16 cellular contexts compared by ENCODE assay signal in the genomic region with DNA sequence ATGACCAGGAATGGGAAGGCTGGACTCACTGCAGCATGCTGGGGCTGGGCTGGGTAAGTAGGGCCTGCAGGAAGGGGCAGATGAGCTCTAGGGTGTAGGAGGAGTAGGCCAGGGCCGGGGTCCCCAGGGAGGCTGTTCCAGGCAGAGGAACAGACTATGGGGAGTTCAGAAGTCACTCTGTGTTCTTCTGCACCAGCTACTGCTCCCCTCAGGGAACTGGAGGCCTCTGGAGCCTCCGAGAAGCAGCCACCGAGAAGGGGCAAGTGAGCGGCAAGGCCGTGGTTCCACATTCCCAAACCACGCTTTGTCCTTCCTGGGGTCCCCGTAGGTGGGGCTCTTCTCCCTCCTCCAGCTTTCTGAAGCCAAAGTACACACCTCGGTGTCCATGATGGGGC. TPM values are rescaled to one million over a fixed set of nuclear protein-coding genes. Genes with fewer than 3 reads are reported as not detected.
A peak's percentile ranks its signal among the peaks of the same experiment; 100 is the strongest.
DNase-seq lines count a peak whose midpoint lies in the region; ATAC-seq, FAIRE-seq and TF ChIP-seq lines count a peak whose summit lies in the region.
"Had no signal": no experiment of that assay in that cellular context is flagged by ENCODE, and none has a peak within 500 bp of the region (broad histone marks: within the 10 kb centered on the region; RNA-seq: fewer than 3 reads in every experiment).

No MANE protein-coding gene starts in this region.

- no CpG with 5 or more reads among the region's 8 CpGs for WGBS in neuronal stem cell (ENCODE audit: extremely low coverage in 2 of 2, insufficient read length in 2 of 2, insufficient replicate concordance in 1 of 2), 2 donors

- CTCF ChIA-PET in CD4-positive, alpha-beta T cell (lab: Charles Lee) = interaction anchor here (1.2 to 1.6 kb wide), 3 partner anchors 69 to 301 kb away, joined by 3 to 6 read pairs (median 3); no protein-coding TSS in a partner anchor
- CTCF ChIA-PET in GM10248 (lab: Yijun Ruan, JAX) = interaction anchor here (1.1 to 3.1 kb wide), 12 partner anchors 8 to 306 kb away, joined by 3 to 30 read pairs (median 5); no protein-coding TSS in a partner anchor
- CTCF ChIA-PET in activated CD4-positive, alpha-beta memory T cell treated with anti-CD3 and anti-CD28 coated beads, Interleukin-2, amount 10 ng/mL, durations not matched to agents 7 days and 5 days (lab: Charles Lee) = interaction anchor here (0.6 to 1.5 kb wide), 7 partner anchors 8 to 306 kb away, joined by 3 to 11 read pairs (median 4); no protein-coding TSS in a partner anchor

- H4K91ac ChIP-seq in neuronal stem cell (ENCODE audit: low read depth, low read length, poor library complexity) = no peak overlapping the region

- H3K18ac ChIP-seq in neuronal stem cell (ENCODE audit: low read length) = no peak overlapping the region

- H2BK15ac ChIP-seq in neuronal stem cell (ENCODE audit: low read length) = no peak overlapping the region

- no peak overlapping the region for H3K14ac ChIP-seq in neuronal stem cell (ENCODE audit: low read length)

- H3K4ac ChIP-seq in neuronal stem cell (ENCODE audit: low read length) = no peak overlapping the region

- no peak for ATAC-seq in CD4-positive, alpha-beta T cell (ENCODE audit: poor library complexity)
- ATAC-seq in left cardiac atrium = no peak

- H2BK12ac ChIP-seq in neuronal stem cell (ENCODE audit: low read length) = no peak overlapping the region

- no peak overlapping the region for H3K4me3 Mint-ChIP-seq in CD4-positive, alpha-beta T cell
- H3K4me3 Mint-ChIP-seq in activated CD4-positive, alpha-beta memory T cell treated with anti-CD3 and anti-CD28 coated beads, Interleukin-2, amount 10 ng/mL, durations not matched to agents 7 days and 5 days = no peak overlapping the region

- H3K9ac ChIP-seq in BLaER1 = no peak overlapping the region
- H3K9ac ChIP-seq in kidney (ENCODE audit: low read length in 2 of 2) = no peak overlapping the region
- H3K9ac ChIP-seq in neuronal stem cell (ENCODE audit: low read depth, low read length, poor library complexity) = peak overlapping the region; percentile 21
- H3K9ac ChIP-seq: GM23248 had no signal

- FAIRE-seq in kidney (lab: Jason Lieb, UNC) = no peak
- FAIRE-seq: H54 had no signal

- no peak overlapping the region for H4K8ac ChIP-seq in neuronal stem cell (ENCODE audit: low read depth, low read length)

- H3K9me3 ChIP-seq in BLaER1 (no peaks in the 10 kb centered on the region), kidney (ENCODE audit: control insufficient read depth in 1 of 2, low read length in 2 of 2) (no peaks in the 10 kb centered on the region), neuronal stem cell (replicated peaks in 1 of 2; ENCODE audit: control insufficient read depth in 2 of 2, insufficient read depth in 1 of 2, low read depth in 1 of 2, low read length in 2 of 2) (no peaks in the 10 kb centered on the region)
- H3K9me3 ChIP-seq in CD4-positive, alpha-beta T cell (ENCODE audit: control insufficient read depth, low read length) = no peaks in the 10 kb centered on the region

- H3K79me1 ChIP-seq in neuronal stem cell (ENCODE audit: low read depth, low read length) = peaks cover 2% of the 10 kb centered on the region

- H3K4me1 ChIP-seq in BLaER1 (peaks cover 49% of the 10 kb centered on the region), kidney (ENCODE audit: control insufficient read depth in 1 of 2, insufficient read depth in 1 of 2, low read depth in 1 of 2, low read length in 2 of 2) (peaks cover 0 to 3% of the 10 kb centered on the region in 2 donors), neuronal stem cell (ENCODE audit: control insufficient read depth in 2 of 2, insufficient read depth in 1 of 2, low read depth in 1 of 2, low read length in 2 of 2) (peaks cover 0 to 5% of the 10 kb centered on the region in 2 donors)

- H3K27me3 ChIP-seq in BLaER1 (no peaks in the 10 kb centered on the region), neuronal stem cell (ENCODE audit: control insufficient read depth in 3 of 3, insufficient read depth in 3 of 3, low read depth in 1 of 3, low read length in 3 of 3) (peaks cover 0 to 35% (median 0%) of the 10 kb centered on the region in 3 experiments)
- H3K27me3 ChIP-seq in CD4-positive, alpha-beta T cell (ENCODE audit: control insufficient read depth, insufficient read depth, low read length) = no peaks in the 10 kb centered on the region

- H4K20me1 ChIP-seq in BLaER1 = no peaks in the 10 kb centered on the region

- H3K36me3 Mint-ChIP-seq in CD4-positive, alpha-beta T cell (ENCODE audit: low read depth) = no peaks in the 10 kb centered on the region
- H3K36me3 Mint-ChIP-seq in activated CD4-positive, alpha-beta memory T cell treated with anti-CD3 and anti-CD28 coated beads, Interleukin-2, amount 10 ng/mL, durations not matched to agents 7 days and 5 days (ENCODE audit: low read depth) = no peaks in the 10 kb centered on the region

- peaks cover 6% of the 10 kb centered on the region for H3K4me1 Mint-ChIP-seq in CD4-positive, alpha-beta T cell (ENCODE audit: low read depth)
- peaks cover 3% of the 10 kb centered on the region for H3K4me1 Mint-ChIP-seq in activated CD4-positive, alpha-beta memory T cell treated with anti-CD3 and anti-CD28 coated beads, Interleukin-2, amount 10 ng/mL, durations not matched to agents 7 days and 5 days

- TF ChIP-seq CTCF in CD4-positive, alpha-beta T cell (IDR thresholded peaks at IDR 0.05) = no peak
- TF ChIP-seq CTCF in kidney (IDR thresholded peaks at IDR 0.05; ENCODE audit: borderline replicate concordance, extremely low read depth, insufficient read depth) = no peak
- no peak for TF ChIP-seq CTCF in GM10248 (IDR thresholded peaks at IDR 0.05; ENCODE audit: control extremely low read depth, extremely low read depth, low read depth, missing control alignments)

- intact Hi-C loops in CD4-positive, alpha-beta T cell (cut with DNase I, micrococcal nuclease) = loop anchor here (2.0 to 5.0 kb wide), 3 partner anchors 135 to 510 kb away; a partner anchor contains a TSS
- intact Hi-C loops in kidney (cut with DNase I) (loop anchor here (5.0 to 10.0 kb wide), 2 partner anchors 80 to 303 kb away; no protein-coding TSS in a partner anchor), left cardiac atrium (cut with DNase I) (loop anchor here (2.0 to 5.0 kb wide), 3 partner anchors 80 to 305 kb away; no protein-coding TSS in a partner anchor)

- no peak overlapping the region for H3K27ac ChIP-seq in BLaER1
- H3K27ac ChIP-seq in CD4-positive, alpha-beta T cell (ENCODE audit: low read depth, low read length) = no peak overlapping the region
- H3K27ac ChIP-seq in kidney (ENCODE audit: low read depth in 2 of 2, low read length in 2 of 2) = no peak overlapping the region
- H3K27ac ChIP-seq in neuronal stem cell (replicated peaks; ENCODE audit: low read length) = no peak overlapping the region
- H3K27ac ChIP-seq: C4-2B, GM23248, HL-60 had no signal

- no peak overlapping the region for H3K23ac ChIP-seq in neuronal stem cell (ENCODE audit: low read depth, low read length, poor library complexity)

- H3K4me3 ChIP-seq in BLaER1 (no peak overlapping the region), kidney (ENCODE audit: low read length in 2 of 2) (no peak overlapping the region), neuronal stem cell (ENCODE audit: low read length in 2 of 2) (no peak overlapping the region)
- H3K4me3 ChIP-seq: GM23248 had no signal

- H3K27me3 Mint-ChIP-seq in CD4-positive, alpha-beta T cell = no peaks in the 10 kb centered on the region
- H3K27me3 Mint-ChIP-seq in activated CD4-positive, alpha-beta memory T cell treated with anti-CD3 and anti-CD28 coated beads, Interleukin-2, amount 10 ng/mL, durations not matched to agents 7 days and 5 days = peaks cover 9% of the 10 kb centered on the region

- H2AFZ ChIP-seq in neuronal stem cell (ENCODE audit: low read length) = no peak overlapping the region
- H2AFZ ChIP-seq: GM23248 had no signal

- no peaks in the 10 kb centered on the region for H3K9me3 Mint-ChIP-seq in CD4-positive, alpha-beta T cell
- no peaks in the 10 kb centered on the region for H3K9me3 Mint-ChIP-seq in activated CD4-positive, alpha-beta memory T cell treated with anti-CD3 and anti-CD28 coated beads, Interleukin-2, amount 10 ng/mL, durations not matched to agents 7 days and 5 days

- H3K36me3 ChIP-seq in BLaER1 (no peaks in the 10 kb centered on the region), kidney (ENCODE audit: control insufficient read depth in 1 of 2, insufficient read depth in 2 of 2, low read length in 2 of 2) (no peaks in the 10 kb centered on the region), neuronal stem cell (replicated peaks in 1 of 2; ENCODE audit: control insufficient read depth in 2 of 2, insufficient read depth in 2 of 2, low read length in 2 of 2) (no peaks in the 10 kb centered on the region)

- peak overlapping the region; percentile 12 for H3K27ac Mint-ChIP-seq in CD4-positive, alpha-beta T cell
- H3K27ac Mint-ChIP-seq in activated CD4-positive, alpha-beta memory T cell treated with anti-CD3 and anti-CD28 coated beads, Interleukin-2, amount 10 ng/mL, durations not matched to agents 7 days and 5 days = no peak overlapping the region

- H3K4me2 ChIP-seq in BLaER1 = peak overlapping the region; percentile 32; the same call in 1 of the 2 replicates
- H3K4me2 ChIP-seq in neuronal stem cell (ENCODE audit: insufficient read depth, low read length, poor library complexity, severe bottlenecking) = no peak overlapping the region

- no peak overlapping the region for H2BK120ac ChIP-seq in neuronal stem cell (ENCODE audit: low read depth, low read length)

- H2AK5ac ChIP-seq in neuronal stem cell (ENCODE audit: low read depth, low read length) = peak overlapping the region; percentile 52

- peak overlapping the region; percentile 75 for H2BK5ac ChIP-seq in neuronal stem cell (ENCODE audit: low read length)

- POLR2A ChIA-PET in CD4-positive, alpha-beta T cell (lab: Charles Lee) = interaction anchor here (1.5 to 2.0 kb wide), 2 partner anchors 22 to 456 kb away, joined by 4 to 8 read pairs; a partner anchor contains a TSS
- POLR2A ChIA-PET in GM10248 (lab: Yijun Ruan, JAX) = no interaction called here
- POLR2A ChIA-PET in activated CD4-positive, alpha-beta memory T cell treated with anti-CD3 and anti-CD28 coated beads, Interleukin-2, amount 10 ng/mL, durations not matched to agents 7 days and 5 days (lab: Charles Lee) = no interaction called here

- DNase-seq in CD4-positive, alpha-beta T cell = no peak
- DNase-seq in kidney (peak; percentile 59), neuronal stem cell (ENCODE audit: low spot score) (no peak), MV-4-11 (lab: John Stamatoyannopoulos, UW) (no peak), GM10248 (ENCODE audit: extremely low spot score) (no peak), left cardiac atrium (no peak)
- DNase-seq in activated CD4-positive, alpha-beta memory T cell treated with anti-CD3 and anti-CD28 coated beads, Interleukin-2, amount 10 ng/mL, durations not matched to agents 7 days and 5 days = no peak
- DNase-seq: ACHN, DMS53, GF-D8, GM23248 had no signal

RNA-seq across cellular contexts. Expression of a gene that starts 8.4 kb away (rescaled TPM):
- 1 to 10 TPM; 1.8 to 3.2 TPM for total RNA-seq in CD4-positive, alpha-beta T cell
- total RNA-seq in kidney (5.8 TPM), left cardiac atrium (1 to 10 TPM; 4.3 to 7.4 TPM)
- polyA plus RNA-seq in kidney (ENCODE audit: insufficient read depth, low read depth, low replicate concordance) = 2.5 TPM
- polyA plus RNA-seq in neuronal stem cell (2013, experiment 1 of 2) = 3.7 TPM
- 3.8 TPM for polyA plus RNA-seq in neuronal stem cell (2013, experiment 2 of 2)
- 1 to 10 TPM; 1.2 to 2.0 TPM for total RNA-seq in activated CD4-positive, alpha-beta memory T cell treated with anti-CD3 and anti-CD28 coated beads, Interleukin-2, amount 10 ng/mL, durations not matched to agents 7 days and 5 days

RNA-seq across cellular contexts. Expression of a gene that starts 27.6 kb away (rescaled TPM):
- total RNA-seq in CD4-positive, alpha-beta T cell = 1 to 10 TPM; 3.7 to 3.8 TPM
- total RNA-seq in kidney (37.3 TPM), left cardiac atrium (10 to 100 TPM in 1 of 2 donors, 1 to 10 TPM in 1; 9.6 to 13.0 TPM)
- polyA plus RNA-seq in kidney (ENCODE audit: insufficient read depth, low read depth, low replicate concordance) = 37.8 TPM
- polyA plus RNA-seq in neuronal stem cell (2013, experiment 1 of 2) = 18.8 TPM
- polyA plus RNA-seq in neuronal stem cell (2013, experiment 2 of 2) = 19.4 TPM
- total RNA-seq in activated CD4-positive, alpha-beta memory T cell treated with anti-CD3 and anti-CD28 coated beads, Interleukin-2, amount 10 ng/mL, durations not matched to agents 7 days and 5 days = 1 to 10 TPM in 1 of 2 experiments, under 1 TPM in 1; 0.68 to 1.2 TPM

RNA-seq across cellular contexts. Expression of a gene that starts 37.4 kb away (rescaled TPM):
- not detected for total RNA-seq in CD4-positive, alpha-beta T cell
- not detected for total RNA-seq in kidney
- not detected for polyA plus RNA-seq in kidney (ENCODE audit: insufficient read depth, low read depth, low replicate concordance)
- polyA plus RNA-seq in neuronal stem cell (2013, experiment 1 of 2) = not detected
- not detected for polyA plus RNA-seq in neuronal stem cell (2013, experiment 2 of 2)
- not detected for total RNA-seq in left cardiac atrium
- not detected for total RNA-seq in activated CD4-positive, alpha-beta memory T cell treated with anti-CD3 and anti-CD28 coated beads, Interleukin-2, amount 10 ng/mL, durations not matched to agents 7 days and 5 days
- total RNA-seq: A172, GM23248 had no signal
- polyA plus RNA-seq: GM23248 had no signal

RNA-seq across cellular contexts. Expression of a gene that starts 47.2 kb away (rescaled TPM):
- 1 to 10 TPM; 1.2 to 1.3 TPM for total RNA-seq in CD4-positive, alpha-beta T cell
- total RNA-seq in kidney = 32.1 TPM
- 20.0 TPM for polyA plus RNA-seq in kidney (ENCODE audit: insufficient read depth, low read depth, low replicate concordance)
- 0.17 TPM for polyA plus RNA-seq in neuronal stem cell (2013, experiment 1 of 2)
- polyA plus RNA-seq in neuronal stem cell (2013, experiment 2 of 2) = 0.15 TPM
- 10 to 100 TPM; 13.9 to 16.7 TPM for total RNA-seq in left cardiac atrium
- total RNA-seq in activated CD4-positive, alpha-beta memory T cell treated with anti-CD3 and anti-CD28 coated beads, Interleukin-2, amount 10 ng/mL, durations not matched to agents 7 days and 5 days = not detected
- polyA plus RNA-seq: GM23248 had no signal
